ENCODE assay signal across 8 cellular contexts in the genomic region with DNA sequence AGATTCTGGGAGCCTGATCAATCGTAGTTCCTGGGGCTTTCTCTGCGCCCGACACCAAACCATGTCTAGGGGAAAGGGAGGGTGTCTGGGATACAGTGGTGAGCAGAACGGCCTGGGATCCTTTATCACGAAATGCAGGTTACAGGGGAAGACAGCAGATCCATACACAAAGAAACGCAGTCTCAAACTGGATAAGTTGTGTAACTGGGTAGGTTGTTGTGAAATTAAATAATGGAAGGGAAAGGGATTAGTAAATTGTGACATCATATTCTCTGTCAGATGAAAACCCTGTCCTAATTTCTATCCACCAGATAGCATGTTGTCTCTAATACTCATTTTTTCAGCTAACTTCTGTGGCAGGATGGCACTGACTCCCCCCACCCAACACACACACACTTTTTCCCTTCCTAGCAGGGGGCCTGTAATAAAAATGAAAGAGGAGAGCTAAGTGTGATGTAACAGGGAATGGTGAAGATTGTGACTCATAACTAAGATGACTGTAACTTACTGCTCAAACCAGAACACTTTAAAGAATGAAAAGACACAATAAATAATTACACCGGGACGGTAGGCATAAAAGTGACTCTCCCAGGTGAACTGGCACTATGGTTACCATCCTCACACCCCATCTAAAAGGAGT. TPM values are rescaled to one million over a fixed set of nuclear protein-coding genes. Genes with fewer than 3 reads are reported as not detected.
DNase-seq lines count a peak whose midpoint lies in the region; ATAC-seq and TF ChIP-seq lines count a peak whose summit lies in the region.

No MANE protein-coding gene starts in this region.

- H3K9me3 ChIP-seq in CD4-positive, alpha-beta T cell (ENCODE audit: control insufficient read depth, low read length): no peaks in the 10 kb centered on the region
- no peaks in the 10 kb centered on the region for H3K9me3 ChIP-seq in MG63

- H3K4me1 Mint-ChIP-seq in CD4-positive, alpha-beta T cell (ENCODE audit: low read depth): peaks cover 47% of the 10 kb centered on the region
- H3K4me1 Mint-ChIP-seq in activated naive CD4-positive, alpha-beta T cell treated with anti-CD3 and anti-CD28 coated beads, Interleukin-2, amount 50 U/mL, for 24 hours: peaks cover 40% of the 10 kb centered on the region
- peaks cover 38% of the 10 kb centered on the region for H3K4me1 Mint-ChIP-seq in stimulated activated effector memory CD8-positive, alpha-beta T cell treated with anti-CD3 and anti-CD28 coated beads, Interleukin-12 subunit alpha, Interleukin-12 subunit beta, amount 100 ng/mL, for 72 hours

- H3K9me3 Mint-ChIP-seq in CD4-positive, alpha-beta T cell: no peaks in the 10 kb centered on the region
- no peaks in the 10 kb centered on the region for H3K9me3 Mint-ChIP-seq in activated naive CD4-positive, alpha-beta T cell treated with anti-CD3 and anti-CD28 coated beads, Interleukin-2, amount 50 U/mL, for 24 hours
- H3K9me3 Mint-ChIP-seq in stimulated activated effector memory CD8-positive, alpha-beta T cell treated with anti-CD3 and anti-CD28 coated beads, Interleukin-12 subunit alpha, Interleukin-12 subunit beta, amount 100 ng/mL, for 72 hours: no peaks in the 10 kb centered on the region

- peak overlapping the region; percentile 94 for H3K4me3 ChIP-seq in MG63

- CTCF ChIA-PET in CD4-positive, alpha-beta T cell (lab: Charles Lee): interaction anchor here (0.6 to 1.4 kb wide), 4 partner anchors 11 to 54 kb away, joined by 3 to 4 read pairs (median 4); partner anchors contain the start of gene EDEM2

- H3K36me3 ChIP-seq in MG63: peaks cover 29% of the 10 kb centered on the region

- intact Hi-C loops in CD4-positive, alpha-beta T cell (cut with DNase I, micrococcal nuclease): loop anchor here (2.0 to 10.0 kb wide), 8 partner anchors 53 to 1279 kb away; partner anchors contain the start of genes GGT7 (in 2 of the 2), ACSS2 (in 1 of the 2), AHCY (in 1 of the 2) and CHMP4B (in 1 of the 2)

- POLR2A ChIA-PET in CD4-positive, alpha-beta T cell (lab: Charles Lee): interaction anchor here (2.0 to 2.1 kb wide), 2 partner anchors 53 to 220 kb away, joined by 4 to 9 read pairs; partner anchors contain the start of genes EDEM2 and GGT7

- peaks cover 23% of the 10 kb centered on the region for H3K36me3 Mint-ChIP-seq in CD4-positive, alpha-beta T cell (ENCODE audit: low read depth)
- peaks cover 2% of the 10 kb centered on the region for H3K36me3 Mint-ChIP-seq in activated naive CD4-positive, alpha-beta T cell treated with anti-CD3 and anti-CD28 coated beads, Interleukin-2, amount 50 U/mL, for 24 hours
- H3K36me3 Mint-ChIP-seq in stimulated activated effector memory CD8-positive, alpha-beta T cell treated with anti-CD3 and anti-CD28 coated beads, Interleukin-12 subunit alpha, Interleukin-12 subunit beta, amount 100 ng/mL, for 72 hours: peaks cover 38% of the 10 kb centered on the region

- H3K27me3 ChIP-seq in CD4-positive, alpha-beta T cell (ENCODE audit: control insufficient read depth, insufficient read depth, low read length): no peaks in the 10 kb centered on the region
- no peaks in the 10 kb centered on the region for H3K27me3 ChIP-seq in MG63

- H3K27ac ChIP-seq in CD4-positive, alpha-beta T cell (ENCODE audit: low read depth, low read length): no peak overlapping the region

- ATAC-seq in CD4-positive, alpha-beta T cell (ENCODE audit: poor library complexity): no peak
- ATAC-seq in stimulated activated effector memory CD8-positive, alpha-beta T cell treated with anti-CD3 and anti-CD28 coated beads, Interleukin-12 subunit alpha, Interleukin-12 subunit beta, amount 100 ng/mL, for 72 hours: peak; percentile 60
- ATAC-seq in GM21576 (IDR thresholded peaks at IDR 0.05; ENCODE audit: unreplicated experiment) (no peak), HG03196 (IDR thresholded peaks at IDR 0.05; ENCODE audit: unreplicated experiment) (no peak)

- H3K27ac Mint-ChIP-seq in CD4-positive, alpha-beta T cell: peak overlapping the region; percentile 83
- H3K27ac Mint-ChIP-seq in activated naive CD4-positive, alpha-beta T cell treated with anti-CD3 and anti-CD28 coated beads, Interleukin-2, amount 50 U/mL, for 24 hours: peak overlapping the region; percentile 100
- H3K27ac Mint-ChIP-seq in stimulated activated effector memory CD8-positive, alpha-beta T cell treated with anti-CD3 and anti-CD28 coated beads, Interleukin-12 subunit alpha, Interleukin-12 subunit beta, amount 100 ng/mL, for 72 hours: peak overlapping the region; percentile 89

- H3K4me3 Mint-ChIP-seq in CD4-positive, alpha-beta T cell: peak overlapping the region; percentile 91
- peak overlapping the region; percentile 91 for H3K4me3 Mint-ChIP-seq in activated naive CD4-positive, alpha-beta T cell treated with anti-CD3 and anti-CD28 coated beads, Interleukin-2, amount 50 U/mL, for 24 hours
- H3K4me3 Mint-ChIP-seq in stimulated activated effector memory CD8-positive, alpha-beta T cell treated with anti-CD3 and anti-CD28 coated beads, Interleukin-12 subunit alpha, Interleukin-12 subunit beta, amount 100 ng/mL, for 72 hours: peak overlapping the region; percentile 81

- TF ChIP-seq CTCF in CD4-positive, alpha-beta T cell (IDR thresholded peaks at IDR 0.05): no peak

- no peaks in the 10 kb centered on the region for H3K27me3 Mint-ChIP-seq in CD4-positive, alpha-beta T cell
- H3K27me3 Mint-ChIP-seq in activated naive CD4-positive, alpha-beta T cell treated with anti-CD3 and anti-CD28 coated beads, Interleukin-2, amount 50 U/mL, for 24 hours: no peaks in the 10 kb centered on the region

- DNase-seq in CD4-positive, alpha-beta T cell: no peak
- peak; percentile 39 for DNase-seq in MG63
- DNase-seq in iris pigment epithelial cell (ENCODE audit: low read depth): peak; percentile 85
- DNase-seq in stimulated activated effector memory CD8-positive, alpha-beta T cell treated with anti-CD3 and anti-CD28 coated beads, Interleukin-12 subunit alpha, Interleukin-12 subunit beta, amount 100 ng/mL, for 72 hours (ENCODE audit: low spot score in 2 of 2): peak in 1 of 2 donors; percentile 72
- no peak for DNase-seq in NCI-H2171 treated with DMSO at 0.1 percent for 48 hours (lab: John Stamatoyannopoulos, UW)

RNA-seq across cellular contexts. Expression of gene TRPC4AP, which starts 0.8 kb away (rescaled TPM):
- 10 to 100 TPM; 56.3 to 60.6 TPM for total RNA-seq in CD4-positive, alpha-beta T cell
- 65.8 and 97.7 TPM in 2 replicates for total RNA-seq in MG63 (2014; rRNA removed; shearing (Covaris generic); ENCODE audit: low replicate concordance)

RNA-seq across cellular contexts. Expression of gene EDEM2, which starts 53.8 kb away (rescaled TPM):
- total RNA-seq in CD4-positive, alpha-beta T cell: 10 to 100 TPM; 12.2 to 12.6 TPM
- total RNA-seq in MG63 (2014; rRNA removed; shearing (Covaris generic); ENCODE audit: low replicate concordance): 47.4 and 52.2 TPM in 2 replicates

Comparison
In these comparisons a context has a peak if more than half of its experiments do, and no peak if none do; other contexts are left out.
1. DNase-seq: peak in MG63 (single experiment) and iris pigment epithelial cell (single experiment); none in CD4-positive, alpha-beta T cell (0 of 10) and NCI-H2171 treated with DMSO at 0.1 percent for 48 hours (single experiment).
2. Peak in every context shown above with its lines, with median percentiles within 50 percentile points of each other: H3K27ac Mint-ChIP-seq and H3K4me3 Mint-ChIP-seq.